ENCODE assay signal across 8 cellular contexts in the genomic region with DNA sequence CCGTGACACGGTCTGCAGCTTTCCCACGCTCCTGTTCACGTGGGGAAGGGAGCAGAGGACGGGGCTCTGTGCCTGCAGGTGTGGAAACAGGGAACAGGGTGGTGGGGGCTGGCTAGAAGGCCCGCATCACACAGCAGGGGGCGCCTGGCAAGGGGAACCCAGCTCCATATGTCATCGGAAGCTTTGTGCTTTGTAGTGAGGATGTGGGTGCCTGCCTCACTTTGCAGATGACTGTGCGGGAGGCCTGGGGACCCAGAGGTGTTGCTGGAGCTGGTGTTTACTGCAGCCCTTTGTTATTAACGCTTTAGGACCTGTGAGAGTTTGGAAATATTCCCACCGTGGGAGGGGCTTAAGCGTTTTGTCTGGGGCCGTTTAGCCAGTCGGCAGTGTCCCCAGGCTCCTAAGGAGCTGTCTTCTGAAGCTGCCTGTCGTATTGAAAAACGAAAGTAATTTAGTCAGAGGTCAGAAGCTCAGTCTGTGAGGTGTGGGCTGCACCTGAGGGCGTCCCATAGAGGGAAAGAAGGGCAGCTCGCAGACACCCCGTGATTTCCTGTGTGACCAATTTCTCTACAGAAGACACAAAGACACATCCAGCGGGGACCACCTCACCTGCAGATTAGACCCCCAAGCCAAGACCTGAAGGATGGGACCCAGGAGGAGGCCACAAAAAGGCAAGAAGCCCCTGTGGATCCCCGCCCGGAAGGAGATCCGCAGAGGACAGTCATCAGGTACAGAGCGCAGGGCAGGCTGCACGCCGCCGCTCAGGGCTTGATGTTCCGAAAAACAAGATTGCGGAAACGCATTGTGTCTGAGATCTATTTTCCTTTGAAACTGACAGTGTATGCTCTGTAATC.
DNase-seq lines count a peak whose midpoint lies in the region; ATAC-seq and FAIRE-seq lines count a peak whose summit lies in the region.

No MANE protein-coding gene starts in this region.

- no peaks in the 10 kb centered on the region for H3K9me3 Mint-ChIP-seq in effector memory CD8-positive, alpha-beta T cell

- H3K4me1 Mint-ChIP-seq in effector memory CD8-positive, alpha-beta T cell (ENCODE audit: low read depth in 2 of 2), result peaks cover 16 to 19% of the 10 kb centered on the region in 2 donors

- FAIRE-seq in urothelium cell line (lab: Jason Lieb, UNC), result no peak

- H3K4me3 Mint-ChIP-seq in effector memory CD8-positive, alpha-beta T cell, result peak overlapping the region; percentile 86 to 89

- DNase-seq in activated CD4-positive, alpha-beta T cell treated with anti-CD3 and anti-CD28 coated beads for 1 hour, result peak; percentile 75
- DNase-seq in effector memory CD8-positive, alpha-beta T cell, result peak; percentile 83 to 85 (median 83)
- peak; percentile 65 to 78 for DNase-seq in stimulated activated CD8-positive, alpha-beta memory T cell treated with anti-CD3 and anti-CD28 coated beads, Interleukin-7, amount 100 ng/mL, for 48 hours (ENCODE audit: extremely low read depth in 1 of 2, low read depth in 1 of 2)
- DNase-seq in pons (ENCODE audit: low spot score) (no peak), urothelium cell line (ENCODE audit: low spot score) (no peak), medulla oblongata (ENCODE audit: extremely low spot score) (no peak)

- peaks cover 39% of the 10 kb centered on the region for H3K36me3 Mint-ChIP-seq in effector memory CD8-positive, alpha-beta T cell (ENCODE audit: insufficient read depth)

- peak overlapping the region; percentile 94 to 96 for H3K27ac Mint-ChIP-seq in effector memory CD8-positive, alpha-beta T cell

- ATAC-seq in GM19035 (IDR thresholded peaks at IDR 0.05; ENCODE audit: unreplicated experiment) (peak; percentile 91), HG03039 (IDR thresholded peaks at IDR 0.05; ENCODE audit: unreplicated experiment) (peak; percentile 65)
- peak; percentile 97 for ATAC-seq in effector memory CD8-positive, alpha-beta T cell (replicated peaks)

- H3K27me3 Mint-ChIP-seq in effector memory CD8-positive, alpha-beta T cell, result no peaks in the 10 kb centered on the region

Comparison
In these comparisons a context has a peak if more than half of its experiments do, and no peak if none do; other contexts are left out.
1. DNase-seq: peak in activated CD4-positive, alpha-beta T cell treated with anti-CD3 and anti-CD28 coated beads for 1 hour (single experiment), effector memory CD8-positive, alpha-beta T cell (3 of 3) and stimulated activated CD8-positive, alpha-beta memory T cell treated with anti-CD3 and anti-CD28 coated beads, Interleukin-7, amount 100 ng/mL, for 48 hours (2 of 2); none in pons (single experiment), urothelium cell line (single experiment) and medulla oblongata (single experiment).
2. Peak in every context shown above with its lines, with median percentiles within 50 percentile points of each other: ATAC-seq.